ENCODE assay signal across 20 cellular contexts in genomic region chr16:63789603-63790002, GRCh38.
DNase-seq lines count a peak whose midpoint lies in the region; ATAC-seq, FAIRE-seq and TF ChIP-seq lines count a peak whose summit lies in the region.
"Had no signal": no experiment of that assay in that cellular context is flagged by ENCODE, and none has a peak within 500 bp of the region (broad histone marks: within the 10 kb centered on the region; RNA-seq: fewer than 3 reads in every experiment).

No MANE protein-coding gene starts in this region.

- TF ChIP-seq EP300 in H1 (IDR thresholded peaks at IDR 0.05; ENCODE audit: borderline replicate concordance in 1 of 2, low read depth in 2 of 2, low read length in 2 of 2) = no peak
- no peak for TF ChIP-seq EP300 in suprapubic skin (IDR thresholded peaks at IDR 0.05)

- H3K4ac ChIP-seq in H1 (replicated peaks; ENCODE audit: insufficient read length, low read depth, low read length) = no peak overlapping the region

- FAIRE-seq in H1 (lab: Jason Lieb, UNC) = no peak
- FAIRE-seq: frontal cortex had no signal

- H3K4me3 ChIP-seq in heart right ventricle (no peak overlapping the region), OCI-LY1 (ENCODE audit: low read depth, low read length, poor library complexity, severe bottlenecking) (no peak overlapping the region), H1 (ENCODE audit: extremely low read depth in 1 of 4, insufficient read depth in 2 of 4, low read depth in 3 of 4, low read length in 4 of 4) (no peak overlapping the region), suprapubic skin (no peak overlapping the region)

- H3K4me1 ChIP-seq in heart right ventricle (peaks cover 0 to 9% (median 0%) of the 10 kb centered on the region in 9 donors), OCI-LY1 (ENCODE audit: insufficient read depth, low read length, severe bottlenecking) (no peaks in the 10 kb centered on the region), H1 (replicated peaks in 1 of 4; ENCODE audit: control insufficient read depth in 3 of 4, insufficient read depth in 4 of 4, low read length in 3 of 4) (no peaks in the 10 kb centered on the region), suprapubic skin (no peaks in the 10 kb centered on the region)

- no peak overlapping the region for H3K56ac ChIP-seq in H1 (replicated peaks; ENCODE audit: insufficient read length, low read depth, low read length)

- TF ChIP-seq POLR2A in H1 (IDR thresholded peaks at IDR 0.05; ENCODE audit: control extremely low read depth in 1 of 2, low read depth in 2 of 2, low read length in 2 of 2) = no peak
- no peak for TF ChIP-seq POLR2A in suprapubic skin (IDR thresholded peaks at IDR 0.05)

- no peaks in the 10 kb centered on the region for H3F3A ChIP-seq in OCI-LY1 (ENCODE audit: insufficient read depth, low read length)

- no peak overlapping the region for H2BK12ac ChIP-seq in H1 (ENCODE audit: low read depth, low read length)

- no peak overlapping the region for H4K8ac ChIP-seq in H1 (ENCODE audit: extremely low read depth, insufficient read depth, low read length)

- no peak overlapping the region for H3K23ac ChIP-seq in H1 (ENCODE audit: insufficient read length)

- no peak overlapping the region for H4K91ac ChIP-seq in H1 (replicated peaks; ENCODE audit: insufficient read length, low read length)

- H3K79me2 ChIP-seq in OCI-LY1 (ENCODE audit: insufficient read depth, low read length) = no peaks in the 10 kb centered on the region
- H3K79me2 ChIP-seq in H1 (ENCODE audit: control insufficient read depth in 1 of 2, insufficient read depth in 2 of 2, low read length in 2 of 2) = no peaks in the 10 kb centered on the region

- H3K9ac ChIP-seq in OCI-LY1 (ENCODE audit: low read length) (no peak overlapping the region), H1 (replicated peaks in 1 of 4; ENCODE audit: extremely low read depth in 1 of 4, low read depth in 3 of 4, low read length in 3 of 4) (no peak overlapping the region)

- 82 to 92% methylated on average over 2 of the region's 2 CpGs for WGBS in heart right ventricle, 2 donors
- WGBS in H1 (ENCODE audit: extremely low coverage in 1 of 2, insufficient coverage in 1 of 2, insufficient read length in 1 of 2, insufficient replicate concordance in 2 of 2, low coverage in 1 of 2, low lambda C conversion rate in 2 of 2, missing lambda C conversion rate in 1 of 2), 2 experiments = 94% methylated on average over 2 of the region's 2 CpGs; no CpG with 5 or more reads in 1 of the 2 experiments
- 89% methylated on average over 2 of the region's 2 CpGs for WGBS in suprapubic skin

- no peak overlapping the region for H2AK5ac ChIP-seq in H1 (ENCODE audit: low read depth, low read length)

- no peak overlapping the region for H2BK20ac ChIP-seq in H1 (ENCODE audit: low read length)

- H2BK15ac ChIP-seq in H1 (ENCODE audit: low read length) = no peak overlapping the region

- H3K79me1 ChIP-seq in H1 (ENCODE audit: low read depth, low read length) = no peaks in the 10 kb centered on the region

- H3K4me2 ChIP-seq in OCI-LY1 (ENCODE audit: low read length) = no peak overlapping the region
- H3K4me2 ChIP-seq in H1 (ENCODE audit: insufficient read depth in 1 of 2, low read depth in 2 of 2, low read length in 2 of 2) = no peak overlapping the region

- no peak overlapping the region for H3K18ac ChIP-seq in H1 (ENCODE audit: extremely low read depth, low read length)

- no peak overlapping the region for H4K5ac ChIP-seq in H1 (ENCODE audit: insufficient read length, low read depth, low read length)

- DNase-seq in heart right ventricle (no peak), left ventricle myocardium superior (no peak), H1 (ENCODE audit: low read depth in 1 of 2, low spot score in 2 of 2) (no peak), hypothalamus (lab: John Stamatoyannopoulos, UW) (no peak), suprapubic skin (ENCODE audit: low spot score in 2 of 2) (no peak), SK-N-DZ (ENCODE audit: low spot score) (no peak)
- DNase-seq: activated CD4-positive, alpha-beta T cell treated with anti-CD3 and anti-CD28 coated beads, Interleukin-2, amount 10 ng/mL, durations not matched to agents 7 days and 5 days; activated naive CD8-positive, alpha-beta T cell treated with anti-CD3 and anti-CD28 coated beads, Interleukin-2, amount 10 ng/mL, durations not matched to agents 7 days and 5 days; activated T-cell treated with anti-CD3 and anti-CD28 coated beads, Interleukin-2, amount 50 U/mL, for 72 hours; caudate nucleus; DMS79 treated with DMSO at 0.1 percent for 48 hours; NCI-H2029 treated with DMSO at 0.1 percent for 48 hours; NCI-H526; nephron progenitor cell; retina; Right ventricle myocardium superior; T-helper 9 cell had no signal

- no peaks in the 10 kb centered on the region; the same call in 1 of the 2 replicates for H3K23me2 ChIP-seq in H1 (ENCODE audit: low read depth, low read length)

- no peak overlapping the region for H2BK120ac ChIP-seq in H1 (replicated peaks; ENCODE audit: low read depth, low read length)

- H2BK5ac ChIP-seq in H1 (ENCODE audit: low read depth, low read length) = no peak overlapping the region

- TF ChIP-seq CTCF in heart right ventricle (IDR thresholded peaks at IDR 0.05) (peak in 5 of 9 donors; percentile 11 to 30 (median 15)), OCI-LY1 (IDR thresholded peaks at IDR 0.05; ENCODE audit: low read length) (peak; percentile 47; the same call in 1 of the 2 replicates), H1 (IDR thresholded peaks at IDR 0.05; ENCODE audit: control extremely low read depth in 1 of 3, insufficient read depth in 1 of 3, low read depth in 1 of 3, low read length in 3 of 3) (peak in 2 of 3 experiments; percentile 14 to 52; a peak in 2 of 4 replicates), suprapubic skin (IDR thresholded peaks at IDR 0.05) (peak in 1 of 2 donors; percentile 9)

- no peak overlapping the region for H3K14ac ChIP-seq in H1 (ENCODE audit: insufficient read length)

- peak; percentile 33 to 47; a peak in 3 of 4 replicates for TF ChIP-seq RAD21 in H1 (IDR thresholded peaks at IDR 0.05 in 1 of 2, conservative IDR thresholded peaks at IDR 0.05 in 1 of 2; ENCODE audit: low read depth in 2 of 2, low read length in 2 of 2)

- ATAC-seq in heart right ventricle (no peak), left ventricle myocardium superior (no peak), HG03378 (IDR thresholded peaks at IDR 0.05; ENCODE audit: unreplicated experiment) (no peak)
- ATAC-seq: activated T-cell treated with anti-CD3 and anti-CD28 coated beads, Interleukin-2, amount 50 U/mL, for 72 hours had no signal

- POLR2A ChIA-PET in H1 (lab: Charles Lee; ENCODE audit: partially characterized antibody) = no interaction called here

- H3K27me3 ChIP-seq in heart right ventricle (no peaks in the 10 kb centered on the region), OCI-LY1 (ENCODE audit: insufficient read depth, low read length) (no peaks in the 10 kb centered on the region), H1 (replicated peaks in 1 of 4; ENCODE audit: control insufficient read depth in 3 of 4, extremely low read depth in 1 of 4, insufficient read depth in 3 of 4, low read length in 3 of 4) (no peaks in the 10 kb centered on the region), suprapubic skin (no peaks in the 10 kb centered on the region)

- H3K36me3 ChIP-seq in heart right ventricle (no peaks in the 10 kb centered on the region), OCI-LY1 (ENCODE audit: insufficient read depth, low read length) (no peaks in the 10 kb centered on the region), H1 (ENCODE audit: control insufficient read depth in 2 of 4, insufficient read depth in 4 of 4, low read length in 3 of 4) (peaks cover 0 to 4% (median 0%) of the 10 kb centered on the region in 4 experiments; a peak in 2 of 8 replicates), suprapubic skin (no peaks in the 10 kb centered on the region)

- H3K9me3 ChIP-seq in heart right ventricle (peaks cover 0 to 52% (median 0%) of the 10 kb centered on the region in 11 donors), OCI-LY1 (ENCODE audit: low read length) (peaks cover 25% of the 10 kb centered on the region; the same call in 1 of the 2 replicates), H1 (ENCODE audit: insufficient read depth in 2 of 2, low read depth in 1 of 2, low read length in 1 of 2) (peaks cover 32 to 34% of the 10 kb centered on the region in 2 experiments), suprapubic skin (peaks cover 12% of the 10 kb centered on the region)

- H3K27ac ChIP-seq in heart right ventricle = no peak overlapping the region
- no peak overlapping the region for H3K27ac ChIP-seq in OCI-LY1 (ENCODE audit: low read depth, low read length, poor library complexity, severe bottlenecking)
- no peak overlapping the region for H3K27ac ChIP-seq in H1 (ENCODE audit: low read depth, low read length)
- no peak overlapping the region for H3K27ac ChIP-seq in suprapubic skin

- CTCF ChIA-PET in H1 (lab: Charles Lee; ENCODE audit: partially characterized antibody) = interaction anchor here (0.6 to 1.0 kb wide), 3 partner anchors 10 to 97 kb away, joined by 3 read pairs; no protein-coding TSS in a partner anchor

- H2AFZ ChIP-seq in OCI-LY1 (ENCODE audit: low read length) (no peak overlapping the region), H1 (ENCODE audit: low read length) (no peak overlapping the region)

- H3K9me2 ChIP-seq in OCI-LY1 (ENCODE audit: low read depth, low read length) = no peaks in the 10 kb centered on the region

- intact Hi-C loops in heart right ventricle (cut with DNase I) = no loop called here
- intact Hi-C loops in left ventricle myocardium superior (cut with micrococcal nuclease) = no loop called here

- no peaks in the 10 kb centered on the region for H4K20me1 ChIP-seq in OCI-LY1 (ENCODE audit: insufficient read depth, low read length)
- H4K20me1 ChIP-seq in H1 (replicated peaks in 1 of 2; ENCODE audit: control insufficient read depth in 1 of 2, insufficient read depth in 2 of 2, low read length in 2 of 2) = no peaks in the 10 kb centered on the region

TF ChIP-seq in H1, 55 proteins besides CTCF, POLR2A, EP300 and RAD21 (continues in another document):
- TF ChIP-seq CREB1 (IDR thresholded peaks at IDR 0.05) (no peak), MAFK (IDR thresholded peaks at IDR 0.05; ENCODE audit: low read depth, low read length) (no peak), BRCA1 (IDR thresholded peaks at IDR 0.05; ENCODE audit: low read depth, low read length) (no peak), SUZ12 (IDR thresholded peaks at IDR 0.05; ENCODE audit: low read length) (no peak), POU5F1 (IDR thresholded peaks at IDR 0.05; ENCODE audit: low read depth, low read length) (no peak), JUN (IDR thresholded peaks at IDR 0.05; ENCODE audit: low read depth, low read length) (no peak), ZNF274 (IDR thresholded peaks at IDR 0.05; ENCODE audit: borderline replicate concordance, extremely low read depth, low read length) (no peak), SP2 (IDR thresholded peaks at IDR 0.05; ENCODE audit: low read length) (no peak), CEBPB (IDR thresholded peaks at IDR 0.05; ENCODE audit: low read depth, low read length) (no peak), RFX5 (IDR thresholded peaks at IDR 0.05; ENCODE audit: borderline replicate concordance, low read depth, low read length) (no peak), POLR2AphosphoS5 (IDR thresholded peaks at IDR 0.05; ENCODE audit: low read depth, low read length) (no peak), CHD1 (IDR thresholded peaks at IDR 0.05; ENCODE audit: low read depth, low read length) (no peak), TAF1 (IDR thresholded peaks at IDR 0.05; ENCODE audit: low read depth, low read length) (no peak)
